In the genomic region with DNA sequence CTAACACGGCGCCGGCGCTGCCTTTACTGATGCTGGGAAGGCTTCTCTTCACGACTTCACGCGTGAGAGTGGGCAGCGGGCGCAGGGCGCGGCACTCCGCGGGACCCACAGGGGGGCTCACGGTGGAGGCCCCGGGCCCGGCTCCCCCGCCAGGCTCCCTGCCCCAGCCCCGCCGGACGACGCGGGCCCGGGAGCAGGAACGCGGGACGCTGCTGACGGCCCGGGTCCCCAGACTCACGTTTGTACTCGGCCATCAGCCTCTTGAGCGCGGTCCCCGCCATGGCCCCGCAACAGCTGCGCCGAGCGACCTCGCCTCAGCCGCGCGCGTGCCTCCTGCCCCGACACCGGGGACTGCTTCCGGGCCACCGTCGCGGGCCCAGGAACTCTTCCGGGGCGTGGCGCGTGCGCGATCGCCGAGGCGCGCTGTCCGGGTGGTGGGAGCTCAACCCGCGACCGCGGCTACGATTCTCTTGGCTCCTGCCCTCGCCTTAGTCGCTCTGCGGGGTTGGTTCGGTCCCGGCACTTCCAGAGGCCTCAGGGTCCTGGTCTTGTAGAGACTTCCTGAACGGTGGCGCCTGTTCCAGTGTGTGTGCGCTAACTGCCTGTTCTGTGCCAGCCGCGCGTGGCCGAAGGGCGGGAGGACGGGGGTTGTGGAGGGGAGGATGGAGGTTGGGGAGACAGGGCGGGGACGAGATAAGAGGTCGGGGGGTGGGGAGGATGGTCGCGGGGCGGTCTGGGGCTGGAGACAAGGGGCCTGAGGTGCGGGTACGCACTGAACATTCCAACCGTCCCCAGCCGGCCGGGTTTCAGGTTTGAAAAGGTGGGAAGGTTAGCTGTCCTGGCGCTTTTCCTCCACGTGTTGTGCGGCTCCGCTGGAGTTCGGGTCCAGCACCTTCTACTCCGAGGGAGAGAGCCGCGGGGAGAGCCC, we compare ENCODE assay signal across 1 cellular context.
TF ChIP-seq lines count a peak whose summit lies in the region.

A gene with protein sequence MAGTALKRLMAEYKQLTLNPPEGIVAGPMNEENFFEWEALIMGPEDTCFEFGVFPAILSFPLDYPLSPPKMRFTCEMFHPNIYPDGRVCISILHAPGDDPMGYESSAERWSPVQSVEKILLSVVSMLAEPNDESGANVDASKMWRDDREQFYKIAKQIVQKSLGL (minus strand): TSS at position 353 of the 928 bp plus-strand sequence. CDS start 72 bp downstream, at position 281.

TF ChIP-seq in WTC11, 78 proteins besides CTCF, POLR2A, EP300 and RAD21 (continued from another document and continues in another):
- TF ChIP-seq, protein P1, sequence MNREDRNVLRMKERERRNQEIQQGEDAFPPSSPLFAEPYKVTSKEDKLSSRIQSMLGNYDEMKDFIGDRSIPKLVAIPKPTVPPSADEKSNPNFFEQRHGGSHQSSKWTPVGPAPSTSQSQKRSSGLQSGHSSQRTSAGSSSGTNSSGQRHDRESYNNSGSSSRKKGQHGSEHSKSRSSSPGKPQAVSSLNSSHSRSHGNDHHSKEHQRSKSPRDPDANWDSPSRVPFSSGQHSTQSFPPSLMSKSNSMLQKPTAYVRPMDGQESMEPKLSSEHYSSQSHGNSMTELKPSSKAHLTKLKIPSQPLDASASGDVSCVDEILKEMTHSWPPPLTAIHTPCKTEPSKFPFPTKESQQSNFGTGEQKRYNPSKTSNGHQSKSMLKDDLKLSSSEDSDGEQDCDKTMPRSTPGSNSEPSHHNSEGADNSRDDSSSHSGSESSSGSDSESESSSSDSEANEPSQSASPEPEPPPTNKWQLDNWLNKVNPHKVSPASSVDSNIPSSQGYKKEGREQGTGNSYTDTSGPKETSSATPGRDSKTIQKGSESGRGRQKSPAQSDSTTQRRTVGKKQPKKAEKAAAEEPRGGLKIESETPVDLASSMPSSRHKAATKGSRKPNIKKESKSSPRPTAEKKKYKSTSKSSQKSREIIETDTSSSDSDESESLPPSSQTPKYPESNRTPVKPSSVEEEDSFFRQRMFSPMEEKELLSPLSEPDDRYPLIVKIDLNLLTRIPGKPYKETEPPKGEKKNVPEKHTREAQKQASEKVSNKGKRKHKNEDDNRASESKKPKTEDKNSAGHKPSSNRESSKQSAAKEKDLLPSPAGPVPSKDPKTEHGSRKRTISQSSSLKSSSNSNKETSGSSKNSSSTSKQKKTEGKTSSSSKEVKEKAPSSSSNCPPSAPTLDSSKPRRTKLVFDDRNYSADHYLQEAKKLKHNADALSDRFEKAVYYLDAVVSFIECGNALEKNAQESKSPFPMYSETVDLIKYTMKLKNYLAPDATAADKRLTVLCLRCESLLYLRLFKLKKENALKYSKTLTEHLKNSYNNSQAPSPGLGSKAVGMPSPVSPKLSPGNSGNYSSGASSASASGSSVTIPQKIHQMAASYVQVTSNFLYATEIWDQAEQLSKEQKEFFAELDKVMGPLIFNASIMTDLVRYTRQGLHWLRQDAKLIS (CRISPR knock-in tag; IDR thresholded peaks at IDR 0.05; ENCODE audit: borderline replicate concordance) = no peak
- TF ChIP-seq ETV6 (CRISPR knock-in tag; IDR thresholded peaks at IDR 0.05) (peak; percentile 88), ARID4B (CRISPR knock-in tag; IDR thresholded peaks at IDR 0.05; ENCODE audit: borderline replicate concordance) (peak; percentile 95), NR2C2 (CRISPR knock-in tag; IDR thresholded peaks at IDR 0.05) (peak; percentile 100), SMAD3 (CRISPR knock-in tag; IDR thresholded peaks at IDR 0.05; ENCODE audit: borderline replicate concordance) (peak; percentile 91), MLX (CRISPR knock-in tag; IDR thresholded peaks at IDR 0.05) (no peak), ATF3 (CRISPR knock-in tag; conservative IDR thresholded peaks at IDR 0.05) (no peak), MAX (CRISPR knock-in tag; IDR thresholded peaks at IDR 0.05) (peak; percentile 99), ATF1 (CRISPR knock-in tag; IDR thresholded peaks at IDR 0.05) (no peak), ZNF138 (CRISPR knock-in tag; conservative IDR thresholded peaks at IDR 0.05) (no peak), PREB (CRISPR knock-in tag; IDR thresholded peaks at IDR 0.05; ENCODE audit: borderline replicate concordance) (no peak), ZNF425 (CRISPR knock-in tag; conservative IDR thresholded peaks at IDR 0.05) (no peak), ZNF416 (CRISPR knock-in tag; IDR thresholded peaks at IDR 0.05) (no peak), TEAD4 (CRISPR knock-in tag; IDR thresholded peaks at IDR 0.05) (peak; percentile 45; the same call in 1 of the 2 replicates), STAT6 (CRISPR knock-in tag; conservative IDR thresholded peaks at IDR 0.05; ENCODE audit: low read depth) (no peak), CREB1 (CRISPR knock-in tag; IDR thresholded peaks at IDR 0.05) (0 out of 2 replicates have a peak, but pooled peaks have one; percentile 65)
- TF ChIP-seq, protein P2, sequence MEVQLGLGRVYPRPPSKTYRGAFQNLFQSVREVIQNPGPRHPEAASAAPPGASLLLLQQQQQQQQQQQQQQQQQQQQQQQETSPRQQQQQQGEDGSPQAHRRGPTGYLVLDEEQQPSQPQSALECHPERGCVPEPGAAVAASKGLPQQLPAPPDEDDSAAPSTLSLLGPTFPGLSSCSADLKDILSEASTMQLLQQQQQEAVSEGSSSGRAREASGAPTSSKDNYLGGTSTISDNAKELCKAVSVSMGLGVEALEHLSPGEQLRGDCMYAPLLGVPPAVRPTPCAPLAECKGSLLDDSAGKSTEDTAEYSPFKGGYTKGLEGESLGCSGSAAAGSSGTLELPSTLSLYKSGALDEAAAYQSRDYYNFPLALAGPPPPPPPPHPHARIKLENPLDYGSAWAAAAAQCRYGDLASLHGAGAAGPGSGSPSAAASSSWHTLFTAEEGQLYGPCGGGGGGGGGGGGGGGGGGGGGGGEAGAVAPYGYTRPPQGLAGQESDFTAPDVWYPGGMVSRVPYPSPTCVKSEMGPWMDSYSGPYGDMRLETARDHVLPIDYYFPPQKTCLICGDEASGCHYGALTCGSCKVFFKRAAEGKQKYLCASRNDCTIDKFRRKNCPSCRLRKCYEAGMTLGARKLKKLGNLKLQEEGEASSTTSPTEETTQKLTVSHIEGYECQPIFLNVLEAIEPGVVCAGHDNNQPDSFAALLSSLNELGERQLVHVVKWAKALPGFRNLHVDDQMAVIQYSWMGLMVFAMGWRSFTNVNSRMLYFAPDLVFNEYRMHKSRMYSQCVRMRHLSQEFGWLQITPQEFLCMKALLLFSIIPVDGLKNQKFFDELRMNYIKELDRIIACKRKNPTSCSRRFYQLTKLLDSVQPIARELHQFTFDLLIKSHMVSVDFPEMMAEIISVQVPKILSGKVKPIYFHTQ (CRISPR knock-in tag; IDR thresholded peaks at IDR 0.05) = no peak
- TF ChIP-seq, protein P3, sequence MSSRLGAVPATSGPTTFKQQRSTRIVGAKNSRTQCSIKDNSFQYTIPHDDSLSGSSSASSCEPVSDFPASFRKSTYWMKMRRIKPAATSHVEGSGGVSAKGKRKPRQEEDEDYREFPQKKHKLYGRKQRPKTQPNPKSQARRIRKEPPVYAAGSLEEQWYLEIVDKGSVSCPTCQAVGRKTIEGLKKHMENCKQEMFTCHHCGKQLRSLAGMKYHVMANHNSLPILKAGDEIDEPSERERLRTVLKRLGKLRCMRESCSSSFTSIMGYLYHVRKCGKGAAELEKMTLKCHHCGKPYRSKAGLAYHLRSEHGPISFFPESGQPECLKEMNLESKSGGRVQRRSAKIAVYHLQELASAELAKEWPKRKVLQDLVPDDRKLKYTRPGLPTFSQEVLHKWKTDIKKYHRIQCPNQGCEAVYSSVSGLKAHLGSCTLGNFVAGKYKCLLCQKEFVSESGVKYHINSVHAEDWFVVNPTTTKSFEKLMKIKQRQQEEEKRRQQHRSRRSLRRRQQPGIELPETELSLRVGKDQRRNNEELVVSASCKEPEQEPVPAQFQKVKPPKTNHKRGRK (CRISPR knock-in tag; IDR thresholded peaks at IDR 0.05; ENCODE audit: borderline replicate concordance) = no peak
- TF ChIP-seq, protein P4, sequence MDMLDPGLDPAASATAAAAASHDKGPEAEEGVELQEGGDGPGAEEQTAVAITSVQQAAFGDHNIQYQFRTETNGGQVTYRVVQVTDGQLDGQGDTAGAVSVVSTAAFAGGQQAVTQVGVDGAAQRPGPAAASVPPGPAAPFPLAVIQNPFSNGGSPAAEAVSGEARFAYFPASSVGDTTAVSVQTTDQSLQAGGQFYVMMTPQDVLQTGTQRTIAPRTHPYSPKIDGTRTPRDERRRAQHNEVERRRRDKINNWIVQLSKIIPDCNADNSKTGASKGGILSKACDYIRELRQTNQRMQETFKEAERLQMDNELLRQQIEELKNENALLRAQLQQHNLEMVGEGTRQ (CRISPR knock-in tag; IDR thresholded peaks at IDR 0.05) = peak; percentile 67
- TF ChIP-seq, protein P5, sequence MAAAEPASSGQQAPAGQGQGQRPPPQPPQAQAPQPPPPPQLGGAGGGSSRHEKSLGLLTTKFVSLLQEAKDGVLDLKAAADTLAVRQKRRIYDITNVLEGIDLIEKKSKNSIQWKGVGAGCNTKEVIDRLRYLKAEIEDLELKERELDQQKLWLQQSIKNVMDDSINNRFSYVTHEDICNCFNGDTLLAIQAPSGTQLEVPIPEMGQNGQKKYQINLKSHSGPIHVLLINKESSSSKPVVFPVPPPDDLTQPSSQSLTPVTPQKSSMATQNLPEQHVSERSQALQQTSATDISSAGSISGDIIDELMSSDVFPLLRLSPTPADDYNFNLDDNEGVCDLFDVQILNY (CRISPR knock-in tag; IDR thresholded peaks at IDR 0.05) = peak; percentile 87
